2 cellular contexts compared by ENCODE assay signal in the genomic region with DNA sequence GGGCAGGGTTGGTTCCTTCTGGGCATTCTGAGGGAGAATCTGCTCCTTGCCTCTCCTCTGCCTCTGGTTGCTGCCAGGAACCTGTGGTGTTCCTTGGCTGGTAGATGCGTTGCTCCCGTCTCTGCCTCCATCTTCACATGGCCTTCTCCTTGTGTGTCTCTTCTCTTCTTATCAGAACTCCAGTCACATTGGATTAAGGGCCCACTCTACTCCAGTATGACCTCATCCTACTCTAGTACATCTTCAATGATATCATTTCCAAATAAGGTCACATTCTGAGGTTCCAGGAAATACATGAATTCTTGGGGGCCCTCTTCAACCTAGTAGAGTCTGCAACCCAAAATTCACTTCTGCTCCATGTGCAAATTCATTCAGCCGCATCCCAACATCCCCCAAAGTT.
TF ChIP-seq lines count a peak whose summit lies in the region.

No MANE protein-coding gene starts in this region.

TF ChIP-seq in HepG2, 621 proteins besides CTCF, POLR2A, EP300 and RAD21:
- TF ChIP-seq ATF7 (IDR thresholded peaks at IDR 0.05) = 0 out of 2 replicates have a peak, but pooled peaks have one; percentile 50
- TF ChIP-seq ATF7 (CRISPR knock-in tag; IDR thresholded peaks at IDR 0.05) = no peak
- TF ChIP-seq, protein P1, sequence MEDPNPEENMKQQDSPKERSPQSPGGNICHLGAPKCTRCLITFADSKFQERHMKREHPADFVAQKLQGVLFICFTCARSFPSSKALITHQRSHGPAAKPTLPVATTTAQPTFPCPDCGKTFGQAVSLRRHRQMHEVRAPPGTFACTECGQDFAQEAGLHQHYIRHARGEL (CRISPR knock-in tag; IDR thresholded peaks at IDR 0.05) = no peak

TF ChIP-seq in H1, 55 proteins besides CTCF, POLR2A, EP300 and RAD21:
- TF ChIP-seq CTBP2 (IDR thresholded peaks at IDR 0.05; ENCODE audit: borderline replicate concordance, insufficient read depth, insufficient read length, low read length) (no peak), TAF7 (optimal IDR thresholded peaks at IDR 0.05; ENCODE audit: borderline replicate concordance, low read depth, low read length) (no peak), NRF1 (IDR thresholded peaks at IDR 0.05; ENCODE audit: low read depth, low read length) (no peak), KDM4A (IDR thresholded peaks at IDR 0.05; ENCODE audit: low read depth, low read length, severe bottlenecking) (no peak), RBBP5 (IDR thresholded peaks at IDR 0.05; ENCODE audit: borderline replicate concordance, low read depth, low read length) (no peak), TAF1 (IDR thresholded peaks at IDR 0.05; ENCODE audit: low read depth, low read length) (no peak), EZH2 (IDR thresholded peaks at IDR 0.05; ENCODE audit: low read depth, low read length, severe bottlenecking) (no peak), KDM5A (IDR thresholded peaks at IDR 0.05; ENCODE audit: low read length) (no peak), SUZ12 (IDR thresholded peaks at IDR 0.05; ENCODE audit: low read length) (no peak), ASH2L (IDR thresholded peaks at IDR 0.05; ENCODE audit: low read length) (no peak), SP1 (IDR thresholded peaks at IDR 0.05; ENCODE audit: low read depth, low read length) (no peak), TBP (IDR thresholded peaks at IDR 0.05; ENCODE audit: low read depth, low read length) (no peak), BRCA1 (IDR thresholded peaks at IDR 0.05; ENCODE audit: low read depth, low read length) (no peak)
